Comparison of ENCODE assay signal across 8 cellular contexts in genomic region chr19:49340069-49340864, GRCh38. TPM values are rescaled to one million over a fixed set of nuclear protein-coding genes. Genes with fewer than 3 reads are reported as not detected.
DNase-seq lines count a peak whose midpoint lies in the region; ATAC-seq, FAIRE-seq and TF ChIP-seq lines count a peak whose summit lies in the region.

No MANE protein-coding gene starts in this region.

- peaks cover 8% of the 10 kb centered on the region for H3K36me3 ChIP-seq in bronchial epithelial cell (ENCODE audit: control insufficient read depth, insufficient read depth, low read length)
- H3K36me3 ChIP-seq in aorta (ENCODE audit: control insufficient read depth in 1 of 2, insufficient read depth in 2 of 2, low read length in 1 of 2), result no peaks in the 10 kb centered on the region

- TF ChIP-seq CTCF in NB4 (IDR thresholded peaks at IDR 0.05; ENCODE audit: low read depth, low read length) (no peak), bronchial epithelial cell (IDR thresholded peaks at IDR 0.05; ENCODE audit: insufficient read depth, low read length, severe bottlenecking) (no peak)

- DNase-seq in H4 (ENCODE audit: low spot score) (peak; percentile 55), NB4 (ENCODE audit: low read depth) (peak; percentile 82), bronchial epithelial cell (ENCODE audit: low read depth) (no peak), lung microvascular endothelial cell (ENCODE audit: low read depth in 2 of 2) (peak; percentile 35 to 82), aorta (peak; percentile 81 to 91), ACHN (no peak), UCSD-AML1 (lab: John Stamatoyannopoulos, UW; ENCODE audit: unreplicated experiment) (no peak)

- H3K27me3 ChIP-seq in bronchial epithelial cell (ENCODE audit: control insufficient read depth, insufficient read depth, low read length) (peaks cover 2% of the 10 kb centered on the region), aorta (ENCODE audit: control insufficient read depth in 1 of 2, insufficient read depth in 2 of 2, low read length in 1 of 2) (no peaks in the 10 kb centered on the region)

- peak; percentile 77 for ATAC-seq in aorta (ENCODE audit: low FRiP score)

- H3K9me3 ChIP-seq in aorta (ENCODE audit: control insufficient read depth, low read length), result no peaks in the 10 kb centered on the region

- in situ Hi-C loops in ACHN (cut with HindIII; ENCODE audit: low pct_ligation_motif_present, low pct_unique_long_range_greater_than_20kb, low sequenced_read_pairs), result no loop called here

- intact Hi-C loops in aorta (cut with DNase I), result no loop called here

- TF ChIP-seq POLR2A in GM15510 (IDR thresholded peaks at IDR 0.05; ENCODE audit: borderline replicate concordance, extremely low read depth, insufficient read length), result peak; percentile 33
- no peak for TF ChIP-seq POLR2A in NB4 (IDR thresholded peaks at IDR 0.05; ENCODE audit: extremely low read depth, insufficient read length)

- peak overlapping the region in 1 of 2 donors; percentile 69 for H3K27ac ChIP-seq in aorta (ENCODE audit: low read depth in 1 of 2, low read length in 2 of 2)

- WGBS in aorta, 2 donors, result 9 to 11% methylated on average over 36 of the region's 36 CpGs

- FAIRE-seq in bronchial epithelial cell (lab: Jason Lieb, UNC), result no peak

- no peaks in the 10 kb centered on the region for H3K4me1 ChIP-seq in aorta (ENCODE audit: control insufficient read depth in 1 of 2, insufficient read depth in 2 of 2, low read length in 2 of 2)

- no peak overlapping the region for H3K4me3 ChIP-seq in NB4 (ENCODE audit: low read depth, low read length)
- H3K4me3 ChIP-seq in bronchial epithelial cell (ENCODE audit: low read depth, low read length), result peak overlapping the region; percentile 25
- H3K4me3 ChIP-seq in aorta (ENCODE audit: low read length in 2 of 2), result peak overlapping the region; percentile 22

RNA-seq across cellular contexts. Expression of gene CD37, which starts 5.1 kb away (rescaled TPM):
- total RNA-seq in H4 (2014; rRNA removed; shearing (Covaris generic)), result not detected in 2 replicates
- total RNA-seq in bronchial epithelial cell (not detected in 2 replicates), lung microvascular endothelial cell (not detected in 2 replicates), aorta (10 to 100 TPM; 18.3 to 40.1 TPM)
- polyA plus RNA-seq in aorta, result 10 to 100 TPM in 1 of 2 donors, 1 to 10 TPM in 1; 5.2 to 10.8 TPM

RNA-seq across cellular contexts. Expression of gene SLC6A16, which starts 15.3 kb away (rescaled TPM):
- total RNA-seq in H4 (2014; rRNA removed; shearing (Covaris generic)), result 0.16 and 0.85 TPM in 2 replicates
- total RNA-seq in bronchial epithelial cell (under 0.01 TPM in 1 of 2 replicates, not detected in the other), lung microvascular endothelial cell (0.20 and 0.22 TPM in 2 replicates), aorta (1 to 10 TPM; 3.0 to 4.6 TPM)
- polyA plus RNA-seq in aorta, result 10 to 100 TPM in 1 of 2 donors, 1 to 10 TPM in 1; 2.4 to 12.9 TPM

RNA-seq across cellular contexts. Expression of gene TEAD2, which starts 21.9 kb away (rescaled TPM):
- total RNA-seq in H4 (2014; rRNA removed; shearing (Covaris generic)), result 48.7 and 54.3 TPM in 2 replicates
- total RNA-seq in bronchial epithelial cell (6.9 and 8.4 TPM in 2 replicates), lung microvascular endothelial cell (51.4 and 57.1 TPM in 2 replicates), aorta (10 to 100 TPM; 41.3 to 48.8 TPM)
- 10 to 100 TPM; 17.7 to 43.3 TPM for polyA plus RNA-seq in aorta

RNA-seq across cellular contexts. Expression of gene DKKL1, which starts 23.4 kb away (rescaled TPM):
- 0.08 and 3.8 TPM in 2 replicates for total RNA-seq in H4 (2014; rRNA removed; shearing (Covaris generic))
- total RNA-seq in bronchial epithelial cell, result not detected in 2 replicates
- total RNA-seq in lung microvascular endothelial cell, result 0.22 and 0.40 TPM in 2 replicates
- total RNA-seq in aorta, result under 1 TPM in 1 of 2 donors, not detected in 1; 0.69 TPM
- not detected for polyA plus RNA-seq in aorta

RNA-seq across cellular contexts. Expression of gene KASH5, which starts 47.8 kb away (rescaled TPM):
- not detected in 2 replicates for total RNA-seq in H4 (2014; rRNA removed; shearing (Covaris generic))
- not detected in 2 replicates for total RNA-seq in bronchial epithelial cell
- total RNA-seq in lung microvascular endothelial cell, result not detected in 2 replicates
- not detected for total RNA-seq in aorta
- not detected for polyA plus RNA-seq in aorta

Comparison
In these comparisons a context has a peak if more than half of its experiments do, and no peak if none do; other contexts are left out.
1. DNase-seq: peak in H4 (single experiment), NB4 (single experiment), lung microvascular endothelial cell (2 of 2) and aorta (2 of 2); none in bronchial epithelial cell (single experiment), ACHN (single experiment) and UCSD-AML1 (single experiment).
2. RNA of gene CD37, which starts 5.1 kb away (total RNA-seq): 18.3 to 40.1 TPM in aorta; not detected in H4, not detected in bronchial epithelial cell and not detected in lung microvascular endothelial cell; every median in the first group is over 10 times any median in the second.